In genomic region chr21:16908087-16908486, GRCh38 we compare ENCODE assay signal across 15 cellular contexts.
A peak's percentile ranks its signal among the peaks of the same experiment; 100 is the strongest.
DNase-seq lines count a peak whose midpoint lies in the region; ATAC-seq, FAIRE-seq and TF ChIP-seq lines count a peak whose summit lies in the region.
"Had no signal": no experiment of that assay in that cellular context is flagged by ENCODE, and none has a peak within 500 bp of the region (broad histone marks: within the 10 kb centered on the region; RNA-seq: fewer than 3 reads in every experiment).

No MANE protein-coding gene starts in this region.

- TF ChIP-seq CTCF in fibroblast of pulmonary artery (IDR thresholded peaks at IDR 0.05; ENCODE audit: low read length, missing control alignments), result no peak
- TF ChIP-seq CTCF in retinal pigment epithelial cell (conservative IDR thresholded peaks at IDR 0.05; ENCODE audit: low read depth, low read length), result no peak
- TF ChIP-seq CTCF in osteoblast (IDR thresholded peaks at IDR 0.05; ENCODE audit: extremely low read depth, low read depth, low read length), result no peak
- TF ChIP-seq CTCF in D721Med (IDR thresholded peaks at IDR 0.05; ENCODE audit: insufficient read depth, missing control alignments), result no peak

- no peak overlapping the region for H3K4me3 Mint-ChIP-seq in activated CD4-positive, alpha-beta T cell treated with anti-CD3 and anti-CD28 coated beads, Interleukin-2, amount 10 ng/mL, durations not matched to agents 24 days and 14 days
- H3K4me3 Mint-ChIP-seq: activated naive CD4-positive, alpha-beta T cell treated with anti-CD3 and anti-CD28 coated beads, Interleukin-2, amount 10 ng/mL, durations not matched to agents 7 days and 5 days; IgD-negative memory B cell; stimulated activated naive B cell treated with anti-CD40 and anti-IgM and Interleukin-4, amounts not matched to agents 10 μg/mL and 1 μg/mL and 100 μg/mL, for 72 hours had no signal

- no peak overlapping the region for H2AFZ ChIP-seq in osteoblast (ENCODE audit: low read length)

- DNase-seq in DMS79 (lab: John Stamatoyannopoulos, UW), result peak; percentile 43
- peak; percentile 70 for DNase-seq in NCI-H446 treated with DMSO at 0.1 percent for 48 hours (lab: John Stamatoyannopoulos, UW)
- DNase-seq in fibroblast of pulmonary artery (ENCODE audit: low read depth), result peak; percentile 18
- DNase-seq in retinal pigment epithelial cell (ENCODE audit: low read depth), result peak; percentile 81
- no peak for DNase-seq in left lobe of liver (ENCODE audit: low spot score)
- no peak for DNase-seq in osteoblast (ENCODE audit: insufficient read length, low spot score, missing footprints)
- DNase-seq in D721Med (ENCODE audit: insufficient read length, low spot score), result no peak
- DNase-seq in activated CD4-positive, alpha-beta T cell treated with anti-CD3 and anti-CD28 coated beads, Interleukin-2, amount 10 ng/mL, durations not matched to agents 24 days and 14 days, result no peak
- DNase-seq: activated CD8-positive, alpha-beta memory T cell treated with anti-CD3 and anti-CD28 coated beads for 24 hours; activated naive CD4-positive, alpha-beta T cell treated with anti-CD3 and anti-CD28 coated beads, Interleukin-2, amount 10 ng/mL, durations not matched to agents 7 days and 5 days; NCI-H345; RPMI8226; stimulated activated naive B cell treated with anti-CD40 and anti-IgM and Interleukin-4, amounts not matched to agents 10 μg/mL and 1 μg/mL and 100 μg/mL, for 72 hours had no signal

- no peaks in the 10 kb centered on the region for H3K27me3 ChIP-seq in osteoblast (ENCODE audit: insufficient read depth, low read length)

- no peak overlapping the region for H3K27ac Mint-ChIP-seq in activated CD4-positive, alpha-beta T cell treated with anti-CD3 and anti-CD28 coated beads, Interleukin-2, amount 10 ng/mL, durations not matched to agents 24 days and 14 days
- H3K27ac Mint-ChIP-seq: activated naive CD4-positive, alpha-beta T cell treated with anti-CD3 and anti-CD28 coated beads, Interleukin-2, amount 10 ng/mL, durations not matched to agents 7 days and 5 days; IgD-negative memory B cell; stimulated activated naive B cell treated with anti-CD40 and anti-IgM and Interleukin-4, amounts not matched to agents 10 μg/mL and 1 μg/mL and 100 μg/mL, for 72 hours had no signal

- H3K36me3 Mint-ChIP-seq in activated CD4-positive, alpha-beta T cell treated with anti-CD3 and anti-CD28 coated beads, Interleukin-2, amount 10 ng/mL, durations not matched to agents 24 days and 14 days (ENCODE audit: low read depth), result no peaks in the 10 kb centered on the region
- H3K36me3 Mint-ChIP-seq: activated naive CD4-positive, alpha-beta T cell treated with anti-CD3 and anti-CD28 coated beads, Interleukin-2, amount 10 ng/mL, durations not matched to agents 7 days and 5 days; IgD-negative memory B cell; stimulated activated naive B cell treated with anti-CD40 and anti-IgM and Interleukin-4, amounts not matched to agents 10 μg/mL and 1 μg/mL and 100 μg/mL, for 72 hours had no signal

- no peak for FAIRE-seq in D721Med (lab: Jason Lieb, UNC)
- FAIRE-seq: GM12892 had no signal

- H3K79me2 ChIP-seq in osteoblast (ENCODE audit: insufficient read depth, low read length), result no peaks in the 10 kb centered on the region

- no peaks in the 10 kb centered on the region for H3K27me3 Mint-ChIP-seq in activated CD4-positive, alpha-beta T cell treated with anti-CD3 and anti-CD28 coated beads, Interleukin-2, amount 10 ng/mL, durations not matched to agents 24 days and 14 days
- H3K27me3 Mint-ChIP-seq: activated naive CD4-positive, alpha-beta T cell treated with anti-CD3 and anti-CD28 coated beads, Interleukin-2, amount 10 ng/mL, durations not matched to agents 7 days and 5 days; IgD-negative memory B cell; stimulated activated naive B cell treated with anti-CD40 and anti-IgM and Interleukin-4, amounts not matched to agents 10 μg/mL and 1 μg/mL and 100 μg/mL, for 72 hours had no signal

- no peaks in the 10 kb centered on the region for H3K36me3 ChIP-seq in osteoblast (ENCODE audit: insufficient read depth, low read length)

- H4K20me1 ChIP-seq in osteoblast (ENCODE audit: insufficient read depth, low read length), result no peaks in the 10 kb centered on the region

- H3K4me1 Mint-ChIP-seq in activated CD4-positive, alpha-beta T cell treated with anti-CD3 and anti-CD28 coated beads, Interleukin-2, amount 10 ng/mL, durations not matched to agents 24 days and 14 days, result no peaks in the 10 kb centered on the region
- H3K4me1 Mint-ChIP-seq: activated naive CD4-positive, alpha-beta T cell treated with anti-CD3 and anti-CD28 coated beads, Interleukin-2, amount 10 ng/mL, durations not matched to agents 7 days and 5 days; IgD-negative memory B cell; stimulated activated naive B cell treated with anti-CD40 and anti-IgM and Interleukin-4, amounts not matched to agents 10 μg/mL and 1 μg/mL and 100 μg/mL, for 72 hours had no signal

- no peaks in the 10 kb centered on the region for H3K9me3 Mint-ChIP-seq in activated CD4-positive, alpha-beta T cell treated with anti-CD3 and anti-CD28 coated beads, Interleukin-2, amount 10 ng/mL, durations not matched to agents 24 days and 14 days

- H3K4me1 ChIP-seq in osteoblast (ENCODE audit: insufficient read depth, low read length), result peaks cover 9% of the 10 kb centered on the region

- no peak overlapping the region for H3K4me2 ChIP-seq in osteoblast (ENCODE audit: insufficient read depth, low read length)

- no peaks in the 10 kb centered on the region for H3K9me3 ChIP-seq in osteoblast (ENCODE audit: low read depth, low read length)

- H3K4me3 ChIP-seq in fibroblast of pulmonary artery (replicated peaks; ENCODE audit: low read depth, low read length) (no peak overlapping the region), retinal pigment epithelial cell (ENCODE audit: low read length) (no peak overlapping the region), osteoblast (ENCODE audit: insufficient read depth, low read length) (no peak overlapping the region)

- intact Hi-C loops in activated CD4-positive, alpha-beta T cell treated with anti-CD3 and anti-CD28 coated beads, Interleukin-2, amount 10 ng/mL, durations not matched to agents 24 days and 14 days (cut with micrococcal nuclease), result no loop called here

- no peak for ATAC-seq in left lobe of liver
- ATAC-seq: stimulated activated naive B cell treated with anti-CD40 and anti-IgM and Interleukin-4, amounts not matched to agents 10 μg/mL and 1 μg/mL and 100 μg/mL, for 72 hours had no signal

- H3K27ac ChIP-seq in osteoblast (ENCODE audit: low read depth, low read length), result no peak overlapping the region

Comparison
In these comparisons a context has a peak if more than half of its experiments do, and no peak if none do; other contexts are left out.
1. DNase-seq: peak in DMS79 (single experiment), NCI-H446 treated with DMSO at 0.1 percent for 48 hours (single experiment), fibroblast of pulmonary artery (single experiment) and retinal pigment epithelial cell (single experiment); none in left lobe of liver (single experiment), osteoblast (single experiment), D721Med (single experiment) and activated CD4-positive, alpha-beta T cell treated with anti-CD3 and anti-CD28 coated beads, Interleukin-2, amount 10 ng/mL, durations not matched to agents 24 days and 14 days (single experiment).